In genomic region chr7:118195837-118196474, GRCh38 we compare ENCODE assay signal across 8 cellular contexts. TPM values are rescaled to one million over a fixed set of nuclear protein-coding genes. Genes with fewer than 3 reads are reported as not detected.
DNase-seq lines count a peak whose midpoint lies in the region; ATAC-seq, FAIRE-seq and TF ChIP-seq lines count a peak whose summit lies in the region.

No MANE protein-coding gene starts in this region.

- peak; percentile 78 for TF ChIP-seq CTCF in GM12872 (IDR thresholded peaks at IDR 0.05; ENCODE audit: insufficient read depth, low read depth, low read length)
- peak; percentile 87 for TF ChIP-seq CTCF in NB4 (IDR thresholded peaks at IDR 0.05; ENCODE audit: low read depth, low read length)
- peak; percentile 71 for TF ChIP-seq CTCF in bronchial epithelial cell (IDR thresholded peaks at IDR 0.05; ENCODE audit: insufficient read depth, low read length, severe bottlenecking)

- H3K36me3 ChIP-seq in bronchial epithelial cell (ENCODE audit: control insufficient read depth, insufficient read depth, low read length): no peaks in the 10 kb centered on the region

- peak; percentile 68 for DNase-seq in A172 (ENCODE audit: low spot score)
- DNase-seq in NB4 (ENCODE audit: low read depth): peak; percentile 82
- peak; percentile 65 for DNase-seq in bronchial epithelial cell (ENCODE audit: low read depth)
- DNase-seq in kidney tubule cell (ENCODE audit: low spot score): peak; percentile 59
- peak; percentile 21 to 27 for DNase-seq in stimulated activated CD4-positive, alpha-beta T cell treated with anti-CD3 and anti-CD28 coated beads, Interleukin-4, amount 100 ng/mL, for 4 hours

- H3K4me3 ChIP-seq in NB4 (ENCODE audit: low read depth, low read length): no peak overlapping the region
- no peak overlapping the region for H3K4me3 ChIP-seq in bronchial epithelial cell (ENCODE audit: low read depth, low read length)

- no peaks in the 10 kb centered on the region for H3K27me3 ChIP-seq in bronchial epithelial cell (ENCODE audit: control insufficient read depth, insufficient read depth, low read length)

- ATAC-seq in HG02588 (IDR thresholded peaks at IDR 0.05; ENCODE audit: unreplicated experiment) (peak; percentile 86), SK-N-SH treated with all-trans-retinoic acid at 6 μM for 48 hours (peak; percentile 96)

- no peak for TF ChIP-seq POLR2A in NB4 (IDR thresholded peaks at IDR 0.05; ENCODE audit: extremely low read depth, insufficient read length)

- FAIRE-seq in bronchial epithelial cell (lab: Jason Lieb, UNC): no peak

TF ChIP-seq in SK-N-SH treated with all-trans-retinoic acid at 6 μM for 48 hours, 23 proteins besides CTCF, POLR2A, EP300 and RAD21:
- TF ChIP-seq CSDC2 (CRISPR knock-in tag; IDR thresholded peaks at IDR 0.05) (no peak), ESRRG (CRISPR knock-in tag; IDR thresholded peaks at IDR 0.05) (no peak), POU6F1 (CRISPR knock-in tag; IDR thresholded peaks at IDR 0.05; ENCODE audit: borderline replicate concordance, low read depth) (no peak), SNAI2 (CRISPR knock-in tag; IDR thresholded peaks at IDR 0.05) (no peak)
TF ChIP-seq in SK-N-SH treated with all-trans-retinoic acid at 6 μM for 48 hours: peak in this region for 0.

RNA-seq across cellular contexts. Expression of gene LSM8, which starts 12.0 kb away (rescaled TPM):
- total RNA-seq in A172 (2014; rRNA removed; shearing (Covaris generic)): 103 TPM in 2 replicates
- 30.8 and 38.5 TPM in 2 replicates for total RNA-seq in bronchial epithelial cell

RNA-seq across cellular contexts. Expression of gene ANKRD7, which starts 28.5 kb away (rescaled TPM):
- 3.2 and 3.8 TPM in 2 replicates for total RNA-seq in A172 (2014; rRNA removed; shearing (Covaris generic))
- 0.26 TPM in 2 replicates for total RNA-seq in bronchial epithelial cell

Comparison
In these comparisons a context has a peak if more than half of its experiments do, and no peak if none do; other contexts are left out.
1. DNase-seq: peak in every context shown above with its lines; median percentile 82 in NB4; 68 in A172; 65 in bronchial epithelial cell; 59 in kidney tubule cell; 24 in stimulated activated CD4-positive, alpha-beta T cell treated with anti-CD3 and anti-CD28 coated beads, Interleukin-4, amount 100 ng/mL, for 4 hours.